ENCODE assay signal across 8 cellular contexts in genomic region chr2:10832228-10832936, GRCh38. TPM values are rescaled to one million over a fixed set of nuclear protein-coding genes. Genes with fewer than 3 reads are reported as not detected.
DNase-seq lines count a peak whose midpoint lies in the region; ATAC-seq and TF ChIP-seq lines count a peak whose summit lies in the region.

No MANE protein-coding gene starts in this region.

- no peaks in the 10 kb centered on the region for H3K9me3 Mint-ChIP-seq in T-helper 2 cell treated with Interferon-gamma antibody and Interleukin-4, amounts not matched to agents 5 μg/mL and 100 μg/mL, for 36 hours

- no peaks in the 10 kb centered on the region for H3K9me2 ChIP-seq in hepatocyte (replicated peaks; ENCODE audit: insufficient read depth)

- H3K27me3 ChIP-seq in hepatocyte (peaks cover 19% of the 10 kb centered on the region), gastrocnemius medialis (peaks cover 0 to 9% (median 5%) of the 10 kb centered on the region in 3 donors)

- H3K4me2 ChIP-seq in hepatocyte: peak overlapping the region; percentile 70

- H3K36me3 ChIP-seq in hepatocyte (replicated peaks; ENCODE audit: insufficient read depth, low read depth): no peaks in the 10 kb centered on the region
- no peaks in the 10 kb centered on the region for H3K36me3 ChIP-seq in gastrocnemius medialis

- peaks cover 31% of the 10 kb centered on the region for H3K27me3 Mint-ChIP-seq in T-helper 2 cell treated with Interferon-gamma antibody and Interleukin-4, amounts not matched to agents 5 μg/mL and 100 μg/mL, for 36 hours (ENCODE audit: low read depth)

- intact Hi-C loops in gastrocnemius medialis (cut with DNase I; ENCODE audit: low total_unique reads): loop anchor here (1.0 kb wide), 1 partner anchor 292 kb away; no protein-coding TSS in a partner anchor

- H3K4me3 ChIP-seq in hepatocyte (no peak overlapping the region), gastrocnemius medialis (no peak overlapping the region)

- WGBS in hepatocyte (ENCODE audit: low lambda C conversion rate, missing lambda C conversion rate): 25% methylated on average over 27 of the region's 27 CpGs

- TF ChIP-seq POLR2A in gastrocnemius medialis (IDR thresholded peaks at IDR 0.05): no peak

- no peak overlapping the region for H3K27ac Mint-ChIP-seq in T-helper 2 cell treated with Interferon-gamma antibody and Interleukin-4, amounts not matched to agents 5 μg/mL and 100 μg/mL, for 36 hours

- in situ Hi-C loops in GM13977 (cut with MboI; ENCODE audit: low pct_unique_long_range_greater_than_20kb, low sequenced_read_pairs, unreplicated experiment): loop anchor here (25.0 kb wide), 2 partner anchors 605 to 755 kb away; no protein-coding TSS in a partner anchor
- in situ Hi-C loops in gastrocnemius medialis (cut with MboI; ENCODE audit: low sequenced_read_pairs in 4 of 4): loop anchor here in 2 of 4 donors (5.0 to 25.0 kb wide), 4 partner anchors 295 to 730 kb away; no protein-coding TSS in a partner anchor

- H3K9me3 ChIP-seq in hepatocyte (ENCODE audit: low read depth) (no peaks in the 10 kb centered on the region), gastrocnemius medialis (no peaks in the 10 kb centered on the region)

- ATAC-seq in HG02852 (IDR thresholded peaks at IDR 0.05; ENCODE audit: unreplicated experiment) (peak; percentile 86), gastrocnemius medialis (peak; percentile 76 to 91), GM18519 (IDR thresholded peaks at IDR 0.05; ENCODE audit: low FRiP score, unreplicated experiment) (no peak)

- no peak overlapping the region for H3K4me3 Mint-ChIP-seq in T-helper 2 cell treated with Interferon-gamma antibody and Interleukin-4, amounts not matched to agents 5 μg/mL and 100 μg/mL, for 36 hours

- DNase-seq in GM13977 (ENCODE audit: low spot score) (peak; percentile 90), NCI-H1694 treated with DMSO at 0.1 percent for 48 hours (lab: John Stamatoyannopoulos, UW) (peak; percentile 99), anterior cingulate cortex (lab: John Stamatoyannopoulos, UW) (peak in 56 of 58 donors; percentile 22 to 90 (median 68)), hepatocyte (ENCODE audit: low spot score) (peak; percentile 92), gastrocnemius medialis (peak; percentile 51 to 60)
- peak; percentile 73 for DNase-seq in T-helper 2 cell treated with Interferon-gamma antibody and Interleukin-4, amounts not matched to agents 5 μg/mL and 100 μg/mL, for 36 hours (ENCODE audit: low spot score)

- no peak overlapping the region for H2AFZ ChIP-seq in hepatocyte

- H3K79me2 ChIP-seq in hepatocyte: no peaks in the 10 kb centered on the region

- peak; percentile 98 for TF ChIP-seq CTCF in GM13977 (IDR thresholded peaks at IDR 0.05; ENCODE audit: extremely low read depth, insufficient read depth, missing control alignments)
- peak; percentile 98 for TF ChIP-seq CTCF in hepatocyte (IDR thresholded peaks at IDR 0.05; ENCODE audit: poor library complexity)
- peak; percentile 87 to 98 (median 93) for TF ChIP-seq CTCF in gastrocnemius medialis (IDR thresholded peaks at IDR 0.05 in 4 of 5, conservative IDR thresholded peaks at IDR 0.05 in 1 of 5)

- H3K27ac ChIP-seq in hepatocyte (no peak overlapping the region), gastrocnemius medialis (no peak overlapping the region)

- no peaks in the 10 kb centered on the region for H3K36me3 Mint-ChIP-seq in T-helper 2 cell treated with Interferon-gamma antibody and Interleukin-4, amounts not matched to agents 5 μg/mL and 100 μg/mL, for 36 hours (ENCODE audit: low read depth)

- peaks cover 4% of the 10 kb centered on the region for H3K4me1 Mint-ChIP-seq in T-helper 2 cell treated with Interferon-gamma antibody and Interleukin-4, amounts not matched to agents 5 μg/mL and 100 μg/mL, for 36 hours (ENCODE audit: low read depth)

- no peaks in the 10 kb centered on the region for H4K20me1 ChIP-seq in hepatocyte (ENCODE audit: insufficient read depth, poor library complexity, severe bottlenecking)

- no peaks in the 10 kb centered on the region for H3K4me1 ChIP-seq in hepatocyte (ENCODE audit: insufficient read depth)
- H3K4me1 ChIP-seq in gastrocnemius medialis: peaks cover 0 to 4% of the 10 kb centered on the region in 2 donors

RNA-seq across cellular contexts. Expression of gene PDIA6, which starts 19.8 kb away (rescaled TPM):
- total RNA-seq in hepatocyte (507 and 515 TPM in 2 replicates), gastrocnemius medialis (10 to 100 TPM; 32.0 to 72.4 (median 54.2) TPM)
- polyA plus RNA-seq in hepatocyte: 715 and 766 TPM in 2 replicates
